Comparison of ENCODE assay signal across 8 cellular contexts in the genomic region with DNA sequence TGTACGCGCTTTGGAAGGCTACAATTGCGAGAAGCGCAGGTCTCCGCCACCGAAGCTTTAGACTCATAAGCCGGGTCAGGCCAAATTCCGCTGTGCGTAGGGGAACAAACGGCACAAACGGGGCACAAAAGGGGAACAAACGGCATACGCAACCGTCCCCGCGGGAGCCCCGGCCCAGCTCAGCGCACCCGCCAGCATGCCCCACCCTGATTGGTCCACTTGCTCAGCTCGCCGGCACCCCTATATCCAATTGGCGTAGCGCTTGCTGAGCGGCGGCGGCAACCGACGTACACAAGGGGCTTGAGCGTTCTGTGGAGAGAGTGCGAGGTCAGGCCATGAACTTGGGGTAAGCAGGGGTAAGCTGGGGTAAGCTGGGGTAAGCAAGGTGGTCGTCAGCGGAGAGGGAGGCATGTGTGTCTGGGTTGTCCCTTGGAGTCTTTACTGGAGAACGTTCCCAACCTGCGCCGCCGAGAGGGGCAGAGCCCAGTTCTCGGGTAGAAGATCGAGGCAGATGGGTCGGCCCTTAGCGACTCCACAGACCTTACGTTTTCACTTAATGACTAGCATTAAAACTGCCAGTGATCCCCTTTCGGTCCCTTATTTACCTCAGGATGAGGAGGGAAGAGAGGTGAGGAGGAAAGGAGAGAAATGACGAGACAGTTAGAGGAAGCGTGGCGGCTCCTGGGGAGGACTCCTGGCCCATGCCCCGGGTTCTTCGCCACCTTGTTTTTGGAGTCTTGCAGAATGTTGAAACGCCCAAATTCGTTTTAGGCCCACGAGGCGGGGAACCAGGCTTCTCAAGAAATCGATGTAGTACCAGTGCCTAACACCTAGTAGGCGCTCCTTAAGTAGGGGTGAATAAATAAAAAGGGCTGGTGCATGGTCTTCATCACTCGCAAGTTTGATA. TPM values are rescaled to one million over a fixed set of nuclear protein-coding genes. Genes with fewer than 3 reads are reported as not detected.
DNase-seq lines count a peak whose midpoint lies in the region; ATAC-seq and TF ChIP-seq lines count a peak whose summit lies in the region.

A gene (plus strand): TSS at position 268 of the 907 bp plus-strand sequence. CDS start 68 bp downstream, at position 336.

- no peaks in the 10 kb centered on the region for H3K9me3 ChIP-seq in effector memory CD4-positive, alpha-beta T cell (ENCODE audit: control insufficient read depth, low read length)

- no peaks in the 10 kb centered on the region for H3K27me3 Mint-ChIP-seq in memory B cell

- peaks cover 12% of the 10 kb centered on the region for H3K4me1 Mint-ChIP-seq in memory B cell

- ATAC-seq in memory B cell (ENCODE audit: low read depth) = peak; percentile 95

- peak within 1 kb of the TSS; percentile 79 for H3K4me3 ChIP-seq in effector memory CD4-positive, alpha-beta T cell (ENCODE audit: insufficient read depth, low read depth, low read length, poor library complexity, severe bottlenecking)

- POLR2A ChIA-PET in activated CD8-positive, alpha-beta memory T cell treated with anti-CD3 and anti-CD28 coated beads for 36 hours (lab: Charles Lee) = interaction anchor here (0.7 to 1.1 kb wide), 3 partner anchors 15 to 197 kb away, joined by 3 to 4 read pairs (median 4); no protein-coding TSS in a partner anchor

- TF ChIP-seq CTCF in GM20000 (IDR thresholded peaks at IDR 0.05; ENCODE audit: extremely low read depth, missing control alignments) = peak; percentile 70

- H3K36me3 Mint-ChIP-seq in memory B cell = peaks cover 9% of the 10 kb centered on the region

- H3K27me3 ChIP-seq in effector memory CD4-positive, alpha-beta T cell (replicated peaks; ENCODE audit: control insufficient read depth, insufficient read depth, low read length, poor library complexity, severe bottlenecking) = no peaks in the 10 kb centered on the region

- peaks cover 8% of the 10 kb centered on the region for H3K4me1 ChIP-seq in effector memory CD4-positive, alpha-beta T cell (ENCODE audit: control insufficient read depth, insufficient read depth, low read length, poor library complexity, severe bottlenecking)

- DNase-seq in COR-L47 (lab: John Stamatoyannopoulos, UW) (peak; percentile 77), GM20000 (ENCODE audit: low spot score) (peak; percentile 92), HT-29 (ENCODE audit: low spot score) (peak; percentile 75), memory B cell (ENCODE audit: low spot score in 2 of 2) (peak; percentile 86 to 92)
- peak; percentile 75 for DNase-seq in NK-92 treated with Interleukin-12 subunit alpha and Interleukin-12 subunit beta, amount 100 ng/mL, for 24 hours (lab: John Stamatoyannopoulos, UW)
- peak; percentile 84 to 91 (median 88) for DNase-seq in effector memory CD4-positive, alpha-beta T cell
- peak; percentile 84 for DNase-seq in stimulated activated CD8-positive, alpha-beta memory T cell treated with anti-CD3 and anti-CD28 coated beads, Interleukin-12 subunit alpha, Interleukin-12 subunit beta, amount 100 ng/mL, for 24 hours (ENCODE audit: extremely low read depth)

- H3K27ac Mint-ChIP-seq in memory B cell = peak within 1 kb of the TSS; percentile 98

- CTCF ChIA-PET in activated CD8-positive, alpha-beta memory T cell treated with anti-CD3 and anti-CD28 coated beads for 36 hours (lab: Charles Lee) = interaction anchor here (1.0 kb wide), 1 partner anchor 241 kb away, joined by 3 read pairs; no protein-coding TSS in a partner anchor

- H3K36me3 ChIP-seq in effector memory CD4-positive, alpha-beta T cell (ENCODE audit: control insufficient read depth, insufficient read depth, low read length) = peaks cover 17% of the 10 kb centered on the region

- H3K27ac ChIP-seq in effector memory CD4-positive, alpha-beta T cell (ENCODE audit: insufficient read depth, low read length, poor library complexity, severe bottlenecking) = peak within 1 kb of the TSS; percentile 93

- H3K9me3 Mint-ChIP-seq in memory B cell = no peaks in the 10 kb centered on the region

- peak within 1 kb of the TSS; percentile 97 for H3K4me3 Mint-ChIP-seq in memory B cell

RNA-seq across cellular contexts. Expression of the gene that starts here (rescaled TPM):
- 4.5 and 6.2 TPM in 2 replicates for total RNA-seq in HT-29 (2014; rRNA removed; shearing (Covaris generic))
- total RNA-seq in activated CD8-positive, alpha-beta memory T cell treated with anti-CD3 and anti-CD28 coated beads for 36 hours = 10 to 100 TPM; 30.3 to 33.3 TPM

Comparison
In these comparisons a context has a peak if more than half of its experiments do, and no peak if none do; other contexts are left out.
1. Peak in every context shown above with its lines: DNase-seq, ATAC-seq, H3K4me3 ChIP-seq and H3K27ac ChIP-seq.